8 cellular contexts compared by ENCODE assay signal in genomic region chr2:200585730-200586643, GRCh38. TPM values are rescaled to one million over a fixed set of nuclear protein-coding genes. Genes with fewer than 3 reads are reported as not detected.
DNase-seq lines count a peak whose midpoint lies in the region; ATAC-seq and TF ChIP-seq lines count a peak whose summit lies in the region.

Gene AOX1, plus strand, starts transcription at chr2:200586014. Its CDS starts 95 bp downstream, at chr2:200586109.

- H3K4me3 ChIP-seq in GM12864 (ENCODE audit: low read depth, low read length) (peak within 1 kb of the TSS; percentile 32), astrocyte of the cerebellum (ENCODE audit: low read depth, low read length) (peak within 1 kb of the TSS; percentile 59), psoas muscle (peak within 1 kb of the TSS; percentile 74)

- peak; percentile 53 to 83 (median 76) for ATAC-seq in psoas muscle
- no peak for ATAC-seq in HG03442 (IDR thresholded peaks at IDR 0.05; ENCODE audit: unreplicated experiment)

- H3K4me1 ChIP-seq in psoas muscle: no peaks in the 10 kb centered on the region

- DNase-seq in GM12864 (ENCODE audit: low read depth) (no peak), NCI-H460 (ENCODE audit: extremely low read depth, low read depth) (no peak), astrocyte of the cerebellum (ENCODE audit: low read depth) (no peak), hypothalamus (lab: John Stamatoyannopoulos, UW) (peak in 28 of 51 donors; percentile 1 to 55 (median 12)), psoas muscle (peak; percentile 81 to 87), SW480 (ENCODE audit: low spot score) (no peak), NCI-H446 treated with DMSO at 0.1 percent for 48 hours (lab: John Stamatoyannopoulos, UW) (no peak)

- intact Hi-C loops in psoas muscle (cut with DNase I): no loop called here

- no peaks in the 10 kb centered on the region for H3K36me3 ChIP-seq in psoas muscle (ENCODE audit: insufficient read depth in 1 of 2, low read depth in 1 of 2)

- TF ChIP-seq CTCF in GM12864 (IDR thresholded peaks at IDR 0.05; ENCODE audit: low read depth, low read length, missing control alignments) (no peak), astrocyte of the cerebellum (IDR thresholded peaks at IDR 0.05; ENCODE audit: low read depth, low read length, missing control alignments) (peak; percentile 36), psoas muscle (IDR thresholded peaks at IDR 0.05) (no peak)

- no peaks in the 10 kb centered on the region for H3K27me3 ChIP-seq in psoas muscle (ENCODE audit: insufficient read depth in 3 of 3, low read length in 2 of 3)

- in situ Hi-C loops in astrocyte of the cerebellum (cut with HindIII; ENCODE audit: low sequenced_read_pairs): no loop called here

- H3K27ac ChIP-seq in psoas muscle: peak within 1 kb of the TSS; percentile 23

- H3K9me3 ChIP-seq in psoas muscle: no peaks in the 10 kb centered on the region

- 2 to 3% (median 2%) methylated on average over 55 to 62 of the region's 62 CpGs for WGBS in psoas muscle, 3 donors

RNA-seq across cellular contexts. Expression of gene AOX1, which starts in this region (rescaled TPM):
- 10.7 and 15.2 TPM in 2 replicates for total RNA-seq in NCI-H460 (2014; rRNA removed; shearing (Covaris generic))
- 4.2 and 11.0 TPM in 2 replicates for polyA plus RNA-seq in NCI-H460 (2014; cell fraction: nucleus; rRNA removed)
- 10 to 100 TPM in 2 of 4 donors, 1 to 10 TPM in 2; 4.2 to 17.0 (median 7.7) TPM for total RNA-seq in psoas muscle
- polyA plus RNA-seq in psoas muscle: 10 to 100 TPM in 2 of 3 donors, 1 to 10 TPM in 1; 5.1 to 15.3 (median 12.4) TPM

Comparison
In these comparisons a context has a peak if more than half of its experiments do, and no peak if none do; other contexts are left out.
1. DNase-seq: peak in hypothalamus (28 of 51) and psoas muscle (2 of 2); none in GM12864 (single experiment), NCI-H460 (single experiment), astrocyte of the cerebellum (single experiment), SW480 (single experiment) and NCI-H446 treated with DMSO at 0.1 percent for 48 hours (single experiment).
2. Peak in every context shown above with its lines, with median percentiles within 50 percentile points of each other: H3K4me3 ChIP-seq.